In the genomic region with DNA sequence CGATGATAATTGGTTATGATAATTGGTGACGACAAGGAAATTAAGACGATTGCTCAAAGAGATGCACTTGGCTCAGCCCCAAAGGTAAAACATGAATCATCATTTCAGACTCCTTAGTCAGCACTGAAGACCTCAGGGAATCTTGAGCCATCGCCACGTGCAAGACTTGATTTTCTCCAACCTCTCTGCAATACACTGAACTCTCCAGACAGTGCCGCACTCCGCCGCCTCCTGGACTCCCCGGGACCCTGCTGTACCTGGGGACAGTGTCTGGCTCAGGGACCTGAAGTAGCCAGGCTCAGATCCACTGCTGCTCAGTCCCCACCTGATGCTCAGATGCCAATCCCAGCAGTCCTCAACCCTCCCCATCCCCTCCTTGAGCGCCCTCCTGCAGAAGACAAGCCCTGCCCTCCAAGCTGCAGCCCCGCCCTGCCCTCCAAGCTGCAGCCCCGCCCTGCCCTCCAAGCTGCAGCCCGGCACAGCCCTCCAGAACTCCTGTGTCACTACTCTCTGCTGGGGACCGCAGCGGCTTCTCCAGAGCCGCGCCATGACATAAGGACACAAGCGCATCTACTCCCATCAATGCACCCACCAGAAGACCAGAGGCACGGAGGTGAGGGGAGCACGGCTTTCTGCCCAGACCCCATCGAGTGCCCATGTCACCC, we compare ENCODE assay signal across 8 cellular contexts. TPM values are rescaled to one million over a fixed set of nuclear protein-coding genes. Genes with fewer than 3 reads are reported as not detected.
DNase-seq lines count a peak whose midpoint lies in the region; ATAC-seq, FAIRE-seq and TF ChIP-seq lines count a peak whose summit lies in the region.

No MANE protein-coding gene starts in this region.

- in situ Hi-C loops in Caki2 (cut with HindIII; ENCODE audit: low pct_unique_long_range_greater_than_20kb, low sequenced_read_pairs) (no loop called here), K562 (cut with MboI) (no loop called here)

- H3K27ac ChIP-seq in OCI-LY7 (ENCODE audit: low read depth, low read length, poor library complexity, severe bottlenecking) (peak overlapping the region; percentile 50), K562 (ENCODE audit: extremely low read depth, low read depth, low read length) (peak overlapping the region; percentile 53; the same call in 2 of the 3 replicates), iPS-20b (ENCODE audit: low read length) (no peak overlapping the region), smooth muscle cell (ENCODE audit: low read depth) (peak overlapping the region; percentile 78)

- H4K20me1 ChIP-seq in OCI-LY7 (ENCODE audit: insufficient read depth, low read length) (peaks cover 26% of the 10 kb centered on the region; the same call in 1 of the 2 replicates), K562 (replicated peaks; ENCODE audit: control insufficient read depth, insufficient read depth, low read length) (peaks cover 24% of the 10 kb centered on the region), smooth muscle cell (ENCODE audit: low read depth) (peaks cover 40% of the 10 kb centered on the region)

- CTCF ChIA-PET in OCI-LY7 (lab: Charles Lee; ENCODE audit: unreplicated experiment) (interaction anchor here (0.6 to 0.7 kb wide), 2 partner anchors 10 to 303 kb away, joined by 3 to 7 read pairs; no protein-coding TSS in a partner anchor), K562 (lab: Yijun Ruan, JAX; ENCODE audit: low intra/inter-chr PET ratio) (no interaction called here)

- ATAC-seq in GM19438 (IDR thresholded peaks at IDR 0.05; ENCODE audit: low read depth, unreplicated experiment), result peak; percentile 28
- ATAC-seq in HG03442 (IDR thresholded peaks at IDR 0.05; ENCODE audit: unreplicated experiment), result peak; percentile 24
- peak; percentile 71 for ATAC-seq in K562

- BruUV-seq in OCI-LY7 (replicated peaks; lab: Mats Ljungman, UMichigan) (no TSS peak), K562 (replicated peaks; lab: Mats Ljungman, UMichigan) (TSS peak; percentile 56)

- no peak for TF ChIP-seq EP300 in K562 (IDR thresholded peaks at IDR 0.05; ENCODE audit: low read length)

- H3K9me3 ChIP-seq in OCI-LY7 (ENCODE audit: low read length), result no peaks in the 10 kb centered on the region
- no peaks in the 10 kb centered on the region for H3K9me3 ChIP-seq in K562 (replicated peaks; ENCODE audit: control insufficient read depth, insufficient read depth, low read depth, low read length)
- no peaks in the 10 kb centered on the region for H3K9me3 ChIP-seq in iPS-20b (ENCODE audit: insufficient read depth, low read depth, low read length)
- no peaks in the 10 kb centered on the region for H3K9me3 ChIP-seq in smooth muscle cell (replicated peaks; ENCODE audit: low read depth)

- WGBS in K562 (ENCODE audit: insufficient coverage, low coverage, missing lambda C conversion rate), result 9% methylated on average over 20 of the region's 21 CpGs
- WGBS in smooth muscle cell (ENCODE audit: low lambda C conversion rate), result 7% methylated on average over 21 of the region's 21 CpGs

- peaks cover 12% of the 10 kb centered on the region for H3K9me1 ChIP-seq in K562 (ENCODE audit: control insufficient read depth, insufficient read depth, low read length)

- peak; percentile 49 for FAIRE-seq in K562 (lab: Jason Lieb, UNC)

- TF ChIP-seq CTCF in OCI-LY7 (conservative IDR thresholded peaks at IDR 0.05; ENCODE audit: low read length), result 0 out of 2 replicates have a peak, but pooled peaks have one; percentile 24
- TF ChIP-seq CTCF in K562 (IDR thresholded peaks at IDR 0.05 in 2 of 3, conservative IDR thresholded peaks at IDR 0.05 in 1 of 3; ENCODE audit: insufficient read depth in 2 of 3, low read depth in 1 of 3, low read length in 3 of 3), result peak; percentile 45 to 56 (median 54)
- peak; percentile 30 for TF ChIP-seq CTCF in smooth muscle cell (IDR thresholded peaks at IDR 0.05; ENCODE audit: borderline replicate concordance, insufficient read depth, poor library complexity, severe bottlenecking)

- DNase-seq in Caki2 (ENCODE audit: low read depth) (peak; percentile 82), OCI-LY7 (ENCODE audit: low spot score) (no peak), K562 (ENCODE audit: extremely low read depth in 1 of 4, low spot score in 3 of 4) (peak; percentile 13 to 65 (median 47)), smooth muscle cell (lab: John Stamatoyannopoulos, UW; ENCODE audit: unreplicated experiment) (peak; percentile 47), middle frontal gyrus (ENCODE audit: extremely low spot score, low spot score) (no peak)

- POLR2A ChIA-PET in OCI-LY7 (lab: Charles Lee) (interaction anchor here (0.6 kb wide), 1 partner anchor 660 kb away, joined by 3 read pairs; no protein-coding TSS in a partner anchor), K562 (lab: Yijun Ruan, JAX) (interaction anchor here (0.5 to 1.5 kb wide), 3 partner anchors 8 to 425 kb away, joined by 3 to 5 read pairs (median 4); no protein-coding TSS in a partner anchor)

- H3K4me3 ChIP-seq in OCI-LY7 (ENCODE audit: low read depth, low read length, poor library complexity, severe bottlenecking) (peak overlapping the region; percentile 78), K562 (peak overlapping the region; percentile 65), iPS-20b (ENCODE audit: low read length) (peak overlapping the region; percentile 88), smooth muscle cell (peak overlapping the region; percentile 70)

- H3K9ac ChIP-seq in K562 (ENCODE audit: insufficient read depth in 1 of 2, low read depth in 2 of 2, low read length in 2 of 2) (peak overlapping the region; percentile 51 to 95), iPS-20b (ENCODE audit: low read depth, low read length) (peak overlapping the region; percentile 66; the same call in 1 of the 2 replicates), smooth muscle cell (ENCODE audit: low read depth) (peak overlapping the region; percentile 21)

- intact Hi-C loops in OCI-LY7 (cut with micrococcal nuclease; ENCODE audit: unreplicated experiment), result loop anchor here (1.0 kb wide), 1 partner anchor 412 kb away; a partner anchor contains a TSS
- intact Hi-C loops in K562 (cut with micrococcal nuclease), result loop anchor here (5.0 kb wide), 1 partner anchor 66 kb away; no protein-coding TSS in a partner anchor

- peaks cover 46% of the 10 kb centered on the region for H3K79me2 ChIP-seq in OCI-LY7 (ENCODE audit: insufficient read depth, low read depth, low read length)
- peaks cover 43% of the 10 kb centered on the region for H3K79me2 ChIP-seq in K562 (ENCODE audit: control insufficient read depth, insufficient read depth, low read length)
- peaks cover 23% of the 10 kb centered on the region for H3K79me2 ChIP-seq in smooth muscle cell (ENCODE audit: low read depth)

- TF ChIP-seq RAD21 in K562 (CRISPR knock-in tag; conservative IDR thresholded peaks at IDR 0.05 in 1 of 2, IDR thresholded peaks at IDR 0.05 in 1 of 2), result peak; percentile 16 to 41; a peak in 2 of 4 replicates

- H3K4me1 ChIP-seq in OCI-LY7 (ENCODE audit: insufficient read depth, low read length, poor library complexity, severe bottlenecking), result peaks cover 37% of the 10 kb centered on the region
- peaks cover 6 to 19% of the 10 kb centered on the region in 2 experiments; a peak in 4 of 5 replicates for H3K4me1 ChIP-seq in K562 (replicated peaks in 1 of 2; ENCODE audit: control insufficient read depth in 2 of 2, insufficient read depth in 2 of 2, low read length in 2 of 2)
- peaks cover 10% of the 10 kb centered on the region; the same call in 1 of the 2 replicates for H3K4me1 ChIP-seq in iPS-20b (ENCODE audit: insufficient read depth, low read length)
- peaks cover 4% of the 10 kb centered on the region for H3K4me1 ChIP-seq in smooth muscle cell (ENCODE audit: low read depth)

- TF ChIP-seq POLR2A in K562 (conservative IDR thresholded peaks at IDR 0.05), result no peak

- H3K4me2 ChIP-seq in OCI-LY7 (ENCODE audit: low read length) (peak overlapping the region; percentile 87), K562 (ENCODE audit: insufficient read depth, low read length) (peak overlapping the region; percentile 97), smooth muscle cell (peak overlapping the region; percentile 85)

- peaks cover 42% of the 10 kb centered on the region for H3K36me3 ChIP-seq in OCI-LY7 (ENCODE audit: insufficient read depth, low read length)
- H3K36me3 ChIP-seq in K562 (ENCODE audit: control insufficient read depth, insufficient read depth, low read length), result peaks cover 38% of the 10 kb centered on the region
- peaks cover 30% of the 10 kb centered on the region for H3K36me3 ChIP-seq in iPS-20b (ENCODE audit: insufficient read depth, low read depth, low read length)
- no peaks in the 10 kb centered on the region for H3K36me3 ChIP-seq in smooth muscle cell (ENCODE audit: low read depth)

- H3F3A ChIP-seq in smooth muscle cell (ENCODE audit: low read depth), result peaks cover 3% of the 10 kb centered on the region

- H3K27me3 ChIP-seq in K562 (ENCODE audit: control insufficient read depth in 2 of 2, insufficient read depth in 2 of 2, low read length in 2 of 2) (no peaks in the 10 kb centered on the region), iPS-20b (ENCODE audit: insufficient read depth, low read length) (no peaks in the 10 kb centered on the region), smooth muscle cell (ENCODE audit: low read depth) (no peaks in the 10 kb centered on the region)

- no peaks in the 10 kb centered on the region for H3K9me2 ChIP-seq in OCI-LY7 (ENCODE audit: insufficient read depth, low read length)

- H2AFZ ChIP-seq in OCI-LY7 (ENCODE audit: low read length) (no peak overlapping the region), K562 (ENCODE audit: low read depth, low read length) (peak overlapping the region; percentile 89), smooth muscle cell (ENCODE audit: low read depth) (no peak overlapping the region)

RNA-seq across cellular contexts. Expression of a gene that starts 1.1 kb away (rescaled TPM):
- 31.3 and 31.9 TPM in 2 replicates for total RNA-seq in Caki2 (2014; rRNA removed; shearing (Covaris generic); ENCODE audit: low replicate concordance)
- 18.2 and 21.3 TPM in 2 replicates for total RNA-seq in OCI-LY7 (2014; rRNA removed; shearing (Covaris generic))
- total RNA-seq in OCI-LY7 (2022), result 31.1 and 37.4 TPM in 2 replicates
- total RNA-seq in K562 (2011; cell fraction: chromatin; rRNA removed; ENCODE audit: low replicate concordance), result 46.2 and 62.9 TPM in 2 replicates
- 25.7 and 27.0 TPM in 2 replicates for total RNA-seq in K562 (2011; cell fraction: nucleolus; rRNA removed)
- 33.0 and 41.0 TPM in 2 replicates for total RNA-seq in K562 (2011; cell fraction: nucleoplasm; rRNA removed)
- total RNA-seq in K562 (2014; rRNA removed), result 12.8 and 12.9 TPM in 2 replicates
- total RNA-seq in K562 (2014; rRNA removed; fragmentation: Illumina TruSeq; extraction: Trizol), result 19.6 and 23.4 TPM in 2 replicates
- total RNA-seq in K562 (2015; rRNA removed; fragmentation: Illumina TruSeq; extraction: Trizol), result 19.4 and 19.9 TPM in 2 replicates
- total RNA-seq in K562 (2021), result 18.4 and 21.3 TPM in 2 replicates
- 21.1 and 28.3 TPM in 2 replicates for polyA plus RNA-seq in K562 (2011; rRNA removed)
- polyA plus RNA-seq in K562 (2011; cell fraction: cytosol; rRNA removed), result 12.3 and 19.7 TPM in 2 replicates
- 36.1 and 37.8 TPM in 2 replicates for polyA plus RNA-seq in K562 (2011; cell fraction: nucleus; rRNA removed)
- 19.3 and 26.1 TPM in 2 replicates for polyA plus RNA-seq in K562 (2012)
- polyA plus RNA-seq in K562 (2014; fragmentation: Illumina TruSeq; extraction: Trizol), result 19.2 and 21.8 TPM in 2 replicates
- polyA plus RNA-seq in K562 (2014; fragmentation: Nextera tagmentation; extraction: Ambion mirVana), result 10 to 100 TPM; 54.5 to 55.9 TPM
- polyA plus RNA-seq in K562 (2014; rRNA removed), result 17.5 and 30.7 TPM in 2 replicates
- polyA minus RNA-seq in K562 (2011; rRNA and poly(A)+ RNA removed), result 20.6 and 22.0 TPM in 2 replicates
- polyA minus RNA-seq in K562 (2011; cell fraction: cytosol; rRNA and poly(A)+ RNA removed), result 6.6 and 9.2 TPM in 2 replicates
- polyA minus RNA-seq in K562 (2011; cell fraction: nucleus; rRNA and poly(A)+ RNA removed), result 12.8 and 15.7 TPM in 2 replicates
- total RNA-seq in smooth muscle cell, result 18.3 and 27.2 TPM in 2 replicates
- polyA plus RNA-seq in smooth muscle cell, result 29.1 and 31.2 TPM in 2 replicates

Comparison
In these comparisons a context has a peak if more than half of its experiments do, and no peak if none do; other contexts are left out.
1. DNase-seq: peak in Caki2 (single experiment), K562 (4 of 4) and smooth muscle cell (single experiment); none in OCI-LY7 (single experiment) and middle frontal gyrus (single experiment).
2. H3K9ac ChIP-seq: peak in every context shown above with its lines; median percentile 73 in K562; 66 in iPS-20b; 21 in smooth muscle cell.
3. Peak in every context shown above with its lines, with median percentiles within 50 percentile points of each other: ATAC-seq, H3K4me2 ChIP-seq, H3K4me3 ChIP-seq and CTCF ChIP-seq.